7 cellular contexts compared by ENCODE assay signal in genomic region chr12:109995366-109995702, GRCh38. TPM values are rescaled to one million over a fixed set of nuclear protein-coding genes. Genes with fewer than 3 reads are reported as not detected.
DNase-seq lines count a peak whose midpoint lies in the region; ATAC-seq, FAIRE-seq and TF ChIP-seq lines count a peak whose summit lies in the region.

No MANE protein-coding gene starts in this region.

- H3K4me3 Mint-ChIP-seq in HFFc6: peak overlapping the region; percentile 99
- peak overlapping the region; percentile 99 for H3K4me3 Mint-ChIP-seq in activated T-helper 1 cell treated with anti-CD3 and anti-CD28 coated beads, Interleukin-12 subunit alpha, Interleukin-12 subunit beta, Interleukin-2, Interleukin-4 antibody, amounts not matched to agents 30 ng/mL and 10 ng/mL and 1 ng/mL, durations not matched to agents 14 hours and 24 hours and 36 hours
- peak overlapping the region; percentile 92 to 97 (median 95) for H3K4me3 Mint-ChIP-seq in immature natural killer cell
- peak overlapping the region; percentile 93 to 98 for H3K4me3 Mint-ChIP-seq in stimulated activated naive CD8-positive, alpha-beta T cell treated with anti-CD3 and anti-CD28 coated beads, Interleukin-15, amount 100 ng/mL, for 72 hours

- H3K27ac Mint-ChIP-seq in HFFc6 (peak overlapping the region; percentile 85), immature natural killer cell (peak overlapping the region; percentile 94 to 97 (median 94))
- peak overlapping the region; percentile 96 for H3K27ac Mint-ChIP-seq in activated T-helper 1 cell treated with anti-CD3 and anti-CD28 coated beads, Interleukin-12 subunit alpha, Interleukin-12 subunit beta, Interleukin-2, Interleukin-4 antibody, amounts not matched to agents 30 ng/mL and 10 ng/mL and 1 ng/mL, durations not matched to agents 14 hours and 24 hours and 36 hours
- H3K27ac Mint-ChIP-seq in stimulated activated naive CD8-positive, alpha-beta T cell treated with anti-CD3 and anti-CD28 coated beads, Interleukin-15, amount 100 ng/mL, for 72 hours: peak overlapping the region; percentile 84 to 97

- H3K36me3 Mint-ChIP-seq in HFFc6 (ENCODE audit: low read depth) (peaks cover 12% of the 10 kb centered on the region), immature natural killer cell (peaks cover 0 to 5% (median 3%) of the 10 kb centered on the region in 3 donors)
- peaks cover 21% of the 10 kb centered on the region for H3K36me3 Mint-ChIP-seq in activated T-helper 1 cell treated with anti-CD3 and anti-CD28 coated beads, Interleukin-12 subunit alpha, Interleukin-12 subunit beta, Interleukin-2, Interleukin-4 antibody, amounts not matched to agents 30 ng/mL and 10 ng/mL and 1 ng/mL, durations not matched to agents 14 hours and 24 hours and 36 hours (ENCODE audit: low read depth)

- no peak for TF ChIP-seq POLR2A in GM12891 (IDR thresholded peaks at IDR 0.05; ENCODE audit: low read depth, low read length)

- TF ChIP-seq CTCF in HFFc6 (IDR thresholded peaks at IDR 0.05): no peak

- no peak for FAIRE-seq in GM12891 (lab: Jason Lieb, UNC)

- H3K4me1 Mint-ChIP-seq in HFFc6 (ENCODE audit: low read depth) (peaks cover 49% of the 10 kb centered on the region), immature natural killer cell (peaks cover 68 to 80% of the 10 kb centered on the region in 2 donors)
- peaks cover 73% of the 10 kb centered on the region for H3K4me1 Mint-ChIP-seq in activated T-helper 1 cell treated with anti-CD3 and anti-CD28 coated beads, Interleukin-12 subunit alpha, Interleukin-12 subunit beta, Interleukin-2, Interleukin-4 antibody, amounts not matched to agents 30 ng/mL and 10 ng/mL and 1 ng/mL, durations not matched to agents 14 hours and 24 hours and 36 hours (ENCODE audit: low read depth)
- H3K4me1 Mint-ChIP-seq in stimulated activated naive CD8-positive, alpha-beta T cell treated with anti-CD3 and anti-CD28 coated beads, Interleukin-15, amount 100 ng/mL, for 72 hours: peaks cover 52% of the 10 kb centered on the region

- no peak for ATAC-seq in stimulated activated naive CD8-positive, alpha-beta T cell treated with anti-CD3 and anti-CD28 coated beads, Interleukin-15, amount 100 ng/mL, for 72 hours
- no peak for ATAC-seq in HG02884 (IDR thresholded peaks at IDR 0.05; ENCODE audit: unreplicated experiment)

- H3K9me3 Mint-ChIP-seq in HFFc6 (no peaks in the 10 kb centered on the region), immature natural killer cell (no peaks in the 10 kb centered on the region)
- no peaks in the 10 kb centered on the region for H3K9me3 Mint-ChIP-seq in activated T-helper 1 cell treated with anti-CD3 and anti-CD28 coated beads, Interleukin-12 subunit alpha, Interleukin-12 subunit beta, Interleukin-2, Interleukin-4 antibody, amounts not matched to agents 30 ng/mL and 10 ng/mL and 1 ng/mL, durations not matched to agents 14 hours and 24 hours and 36 hours
- H3K9me3 Mint-ChIP-seq in stimulated activated naive CD8-positive, alpha-beta T cell treated with anti-CD3 and anti-CD28 coated beads, Interleukin-15, amount 100 ng/mL, for 72 hours: no peaks in the 10 kb centered on the region

- intact Hi-C loops in activated T-helper 1 cell treated with anti-CD3 and anti-CD28 coated beads, Interleukin-12 subunit alpha, Interleukin-12 subunit beta, Interleukin-2, Interleukin-4 antibody, amounts not matched to agents 30 ng/mL and 10 ng/mL and 1 ng/mL, durations not matched to agents 14 hours and 24 hours and 36 hours (cut with micrococcal nuclease): loop anchor here (2.0 to 10.0 kb wide), 3 partner anchors 13 to 421 kb away; partner anchors contain the start of genes ATP2A2, MMAB and MVK

- H3K27me3 Mint-ChIP-seq in HFFc6 (ENCODE audit: insufficient read depth): peaks cover 5% of the 10 kb centered on the region; the same call in 1 of the 2 replicates
- no peaks in the 10 kb centered on the region for H3K27me3 Mint-ChIP-seq in activated T-helper 1 cell treated with anti-CD3 and anti-CD28 coated beads, Interleukin-12 subunit alpha, Interleukin-12 subunit beta, Interleukin-2, Interleukin-4 antibody, amounts not matched to agents 30 ng/mL and 10 ng/mL and 1 ng/mL, durations not matched to agents 14 hours and 24 hours and 36 hours (ENCODE audit: insufficient read depth)
- peaks cover 0 to 15% (median 0%) of the 10 kb centered on the region in 3 donors for H3K27me3 Mint-ChIP-seq in immature natural killer cell (ENCODE audit: low read depth in 3 of 3)
- H3K27me3 Mint-ChIP-seq in stimulated activated naive CD8-positive, alpha-beta T cell treated with anti-CD3 and anti-CD28 coated beads, Interleukin-15, amount 100 ng/mL, for 72 hours: no peaks in the 10 kb centered on the region

- DNase-seq in HFFc6: no peak
- DNase-seq in activated T-helper 1 cell treated with anti-CD3 and anti-CD28 coated beads, Interleukin-12 subunit alpha, Interleukin-12 subunit beta, Interleukin-2, Interleukin-4 antibody, amounts not matched to agents 30 ng/mL and 10 ng/mL and 1 ng/mL, durations not matched to agents 14 hours and 24 hours and 36 hours (ENCODE audit: low spot score): no peak
- DNase-seq in immature natural killer cell: no peak
- DNase-seq in stimulated activated naive CD8-positive, alpha-beta T cell treated with anti-CD3 and anti-CD28 coated beads, Interleukin-15, amount 100 ng/mL, for 72 hours: no peak
- DNase-seq in GM12891 (ENCODE audit: insufficient read length, low spot score): no peak
- no peak for DNase-seq in NK-92 (lab: John Stamatoyannopoulos, UW; ENCODE audit: unreplicated experiment)

TF ChIP-seq in GM12891, 5 proteins besides CTCF, POLR2A, EP300 and RAD21:
- TF ChIP-seq POLR2AphosphoS5 (IDR thresholded peaks at IDR 0.05; ENCODE audit: low read depth, low read length) (no peak), POU2F2 (IDR thresholded peaks at IDR 0.05; ENCODE audit: low read depth, low read length) (no peak), TAF1 (IDR thresholded peaks at IDR 0.05; ENCODE audit: low read depth, low read length) (no peak), PAX5 (IDR thresholded peaks at IDR 0.05; ENCODE audit: insufficient read depth, low read length, severe bottlenecking) (no peak), SPI1 (IDR thresholded peaks at IDR 0.05; ENCODE audit: low read depth, low read length) (no peak)
TF ChIP-seq in GM12891: peak in this region for 0.

RNA-seq across cellular contexts. Expression of gene GIT2, which starts 0.8 kb away (rescaled TPM):
- 10 to 100 TPM; 56.9 to 68.8 (median 64.9) TPM for total RNA-seq in HFFc6 (2021; fragmentation: NEBNext Ultra II Directional; extraction: Animal tissue kit (Norgen Biotek cat#: 25700))
- 86.2 and 87.5 TPM in 2 replicates for total RNA-seq in activated T-helper 1 cell treated with anti-CD3 and anti-CD28 coated beads, Interleukin-12 subunit alpha, Interleukin-12 subunit beta, Interleukin-2, Interleukin-4 antibody, amounts not matched to agents 30 ng/mL and 10 ng/mL and 1 ng/mL, durations not matched to agents 14 hours and 24 hours and 36 hours
- 10 to 100 TPM; 54.6 to 100.0 (median 68.7) TPM for polyA plus RNA-seq in immature natural killer cell
- 24.6 TPM for polyA plus RNA-seq in GM12891 (2012; ENCODE audit: low read depth, missing spikeins)

RNA-seq across cellular contexts. Expression of gene ANKRD13A, which starts 3.9 kb away (rescaled TPM):
- total RNA-seq in HFFc6 (2021; fragmentation: NEBNext Ultra II Directional; extraction: Animal tissue kit (Norgen Biotek cat#: 25700)): 100 to 1,000 TPM; 133 to 150 (median 146) TPM
- total RNA-seq in activated T-helper 1 cell treated with anti-CD3 and anti-CD28 coated beads, Interleukin-12 subunit alpha, Interleukin-12 subunit beta, Interleukin-2, Interleukin-4 antibody, amounts not matched to agents 30 ng/mL and 10 ng/mL and 1 ng/mL, durations not matched to agents 14 hours and 24 hours and 36 hours: 60.4 and 62.4 TPM in 2 replicates
- polyA plus RNA-seq in immature natural killer cell: 10 to 100 TPM; 39.8 to 62.9 (median 40.8) TPM
- 37.8 TPM for polyA plus RNA-seq in GM12891 (2012; ENCODE audit: low read depth, missing spikeins)

RNA-seq across cellular contexts. Expression of gene C12orf76, which starts 53.0 kb away (rescaled TPM):
- total RNA-seq in HFFc6 (2021; fragmentation: NEBNext Ultra II Directional; extraction: Animal tissue kit (Norgen Biotek cat#: 25700)): 1 to 10 TPM; 4.2 to 5.8 (median 4.6) TPM
- 20.3 and 20.8 TPM in 2 replicates for total RNA-seq in activated T-helper 1 cell treated with anti-CD3 and anti-CD28 coated beads, Interleukin-12 subunit alpha, Interleukin-12 subunit beta, Interleukin-2, Interleukin-4 antibody, amounts not matched to agents 30 ng/mL and 10 ng/mL and 1 ng/mL, durations not matched to agents 14 hours and 24 hours and 36 hours
- polyA plus RNA-seq in immature natural killer cell: 10 to 100 TPM in 2 of 3 donors, 1 to 10 TPM in 1; 9.8 to 17.7 (median 13.6) TPM
- polyA plus RNA-seq in GM12891 (2012; ENCODE audit: low read depth, missing spikeins): 17.1 TPM
